Comparison of ENCODE assay signal across 3 cellular contexts in genomic region chr5:86885011-86885410, GRCh38.
"Had no signal": no experiment of that assay in that cellular context is flagged by ENCODE, and none has a peak within 500 bp of the region (broad histone marks: within the 10 kb centered on the region; RNA-seq: fewer than 3 reads in every experiment).

No MANE protein-coding gene starts in this region.

- ATAC-seq: GM12878 had no signal

- H3K4me3 ChIP-seq: GM12878 had no signal

- DNase-seq: GDM1, GF-D8 had no signal
